Comparison of ENCODE assay signal across 20 cellular contexts in the genomic region with DNA sequence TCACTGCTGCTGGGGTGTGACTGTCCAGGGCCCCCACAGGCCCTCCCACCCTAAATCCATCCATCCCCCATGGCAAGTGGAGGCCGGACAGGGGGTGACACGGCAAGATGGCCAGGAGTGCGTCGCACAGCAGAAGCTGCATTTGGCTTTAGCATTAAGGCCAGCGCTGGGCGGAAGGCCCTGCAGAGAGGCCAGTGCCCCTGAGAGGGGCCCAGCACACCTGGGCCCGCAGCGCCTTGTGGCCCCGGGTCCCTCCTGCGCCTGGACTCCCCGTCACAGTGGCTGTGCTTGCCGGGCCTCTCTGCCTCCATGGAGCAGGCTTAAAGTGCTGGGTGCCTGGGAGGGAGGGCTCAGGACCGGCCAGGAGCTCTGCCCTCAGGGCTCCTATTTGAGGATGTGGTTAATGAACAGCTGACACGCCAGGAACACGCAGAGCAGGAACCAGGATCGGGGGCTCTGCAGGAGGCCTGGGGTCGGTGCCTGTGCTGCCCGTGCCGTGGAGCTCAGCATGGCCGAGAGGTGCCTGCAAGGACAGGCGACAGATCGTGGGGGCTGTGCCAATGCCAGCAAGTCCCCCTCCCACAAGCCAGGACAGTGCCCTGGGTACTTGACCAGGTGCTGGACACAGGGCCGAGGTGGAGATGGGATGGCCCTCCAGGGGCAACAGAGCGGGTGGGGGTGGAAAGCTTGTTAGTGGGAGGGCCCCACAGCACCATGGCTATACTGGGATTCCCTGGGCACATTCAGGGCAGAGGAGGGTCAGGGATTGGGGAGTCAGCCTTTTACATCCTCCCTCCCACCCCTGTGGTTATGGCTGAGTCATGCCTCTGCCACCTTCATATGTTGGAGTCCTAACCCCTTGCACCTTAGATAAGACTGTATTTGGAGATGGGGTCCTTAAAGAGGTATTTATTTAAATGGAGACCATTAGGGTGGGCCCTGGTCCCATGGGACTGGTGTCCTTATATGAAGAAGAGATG. TPM values are rescaled to one million over a fixed set of nuclear protein-coding genes. Genes with fewer than 3 reads are reported as not detected.
DNase-seq lines count a peak whose midpoint lies in the region; ATAC-seq and TF ChIP-seq lines count a peak whose summit lies in the region.
"Had no signal": no experiment of that assay in that cellular context is flagged by ENCODE, and none has a peak within 500 bp of the region (broad histone marks: within the 10 kb centered on the region; RNA-seq: fewer than 3 reads in every experiment).

No MANE protein-coding gene starts in this region.

- intact Hi-C loops in lower lobe of right lung (cut with DNase I) = no loop called here

- H3K27ac ChIP-seq in SJCRH30 (peak overlapping the region; percentile 33), lower lobe of right lung (no peak overlapping the region)
- H3K27ac ChIP-seq: brain microvascular endothelial cell, pancreas, upper lobe of left lung had no signal

- no peaks in the 10 kb centered on the region for H3K9me3 ChIP-seq in SJCRH30 (replicated peaks)
- no peaks in the 10 kb centered on the region for H3K9me3 ChIP-seq in lower lobe of right lung
- H3K9me3 ChIP-seq: pancreas, upper lobe of left lung had no signal

- H3K4me1 ChIP-seq in SJCRH30 = peaks cover 24% of the 10 kb centered on the region
- peaks cover 6% of the 10 kb centered on the region for H3K4me1 ChIP-seq in lower lobe of right lung
- H3K4me1 ChIP-seq: pancreas had no signal

- ATAC-seq in HG03342 (IDR thresholded peaks at IDR 0.05; ENCODE audit: unreplicated experiment) (no peak), lower lobe of right lung (no peak)
- ATAC-seq: activated CD8-positive, alpha-beta memory T cell treated with anti-CD3 and anti-CD28 coated beads, Interleukin-2, amount 10 ng/mL, durations not matched to agents 7 days and 5 days; Panc1; pancreas had no signal

- H3K36me3 ChIP-seq in SJCRH30 (no peaks in the 10 kb centered on the region), lower lobe of right lung (peaks cover 36% of the 10 kb centered on the region)
- H3K36me3 ChIP-seq: brain microvascular endothelial cell, pancreas had no signal

- H3K27me3 ChIP-seq in SJCRH30 (no peaks in the 10 kb centered on the region), lower lobe of right lung (ENCODE audit: low read depth) (no peaks in the 10 kb centered on the region)
- H3K27me3 ChIP-seq: brain microvascular endothelial cell, pancreas, upper lobe of left lung had no signal

- peak overlapping the region; percentile 12 for H3K4me3 ChIP-seq in SJCRH30
- H3K4me3 ChIP-seq in lower lobe of right lung = no peak overlapping the region
- H3K4me3 ChIP-seq: pancreas, upper lobe of left lung had no signal

- DNase-seq in AG08395 (ENCODE audit: low spot score) (peak; percentile 28), H4 (ENCODE audit: low spot score) (peak; percentile 53), SJCRH30 (peak; percentile 87 to 90), glomerular visceral epithelial cell (ENCODE audit: extremely low spot score) (peak; percentile 53), D341Med (ENCODE audit: low spot score) (no peak), lower lobe of right lung (no peak)
- DNase-seq in activated T-cell treated with anti-CD3 and anti-CD28 coated beads, Interleukin-2, amount 50 U/mL, for 48 hours = no peak
- DNase-seq: activated CD8-positive, alpha-beta memory T cell treated with anti-CD3 and anti-CD28 coated beads, Interleukin-2, amount 10 ng/mL, durations not matched to agents 7 days and 5 days; activated naive CD4-positive, alpha-beta T cell treated with anti-CD3 and anti-CD28 coated beads for 36 hours; brain microvascular endothelial cell; effector CD4-positive, alpha-beta T cell; GF-D8; hypothalamus; NCI-H2029 treated with DMSO at 0.1 percent for 48 hours; NCI-H526 treated with DMSO at 0.1 percent for 48 hours; stimulated activated naive CD4-positive, alpha-beta T cell had no signal

- no peak for TF ChIP-seq CTCF in lower lobe of right lung (IDR thresholded peaks at IDR 0.05)

RNA-seq across cellular contexts. Expression of a gene that starts 30.9 kb away (rescaled TPM):
- 110 and 115 TPM in 2 replicates for total RNA-seq in H4 (2014; rRNA removed; shearing (Covaris generic))
- 25.0 and 32.0 TPM in 2 replicates for total RNA-seq in SJCRH30 (2014; rRNA removed; shearing (Covaris generic))
- 40.2 TPM for total RNA-seq in lower lobe of right lung

Comparison
In these comparisons a context has a peak if more than half of its experiments do, and no peak if none do; other contexts are left out.
1. DNase-seq: peak in AG08395 (single experiment), H4 (single experiment), SJCRH30 (2 of 2) and glomerular visceral epithelial cell (single experiment); none in D341Med (single experiment), lower lobe of right lung (single experiment) and activated T-cell treated with anti-CD3 and anti-CD28 coated beads, Interleukin-2, amount 50 U/mL, for 48 hours (0 of 2).